In genomic region chr19:57527136-57527881, GRCh38 we compare ENCODE assay signal across 1 cellular context.
TF ChIP-seq lines count a peak whose summit lies in the region.

Gene ZNF549 (plus strand): TSS chr19:57527356. CDS start chr19:57527574, 218 bp downstream.

TF ChIP-seq in HepG2, 621 proteins besides CTCF, POLR2A, EP300 and RAD21 (continued from another document and continues in another):
- no peak for TF ChIP-seq FUBP1 (CRISPR knock-in tag; IDR thresholded peaks at IDR 0.05; ENCODE audit: borderline replicate concordance)
- TF ChIP-seq HNRNPH1 (optimal IDR thresholded peaks at IDR 0.05; ENCODE audit: low read depth, low read length), result no peak
- TF ChIP-seq ATF7-NPFF (CRISPR knock-in tag; IDR thresholded peaks at IDR 0.05; ENCODE audit: low read depth), result peak; percentile 68; the same call in 1 of the 2 replicates
- no peak for TF ChIP-seq NR2F6 (IDR thresholded peaks at IDR 0.05)
- TF ChIP-seq NR2F6 (CRISPR knock-in tag; IDR thresholded peaks at IDR 0.05), result peak; percentile 9; the same call in 1 of the 2 replicates
- peak; percentile 71; the same call in 1 of the 2 replicates for TF ChIP-seq KDM3A (CRISPR knock-in tag; IDR thresholded peaks at IDR 0.05; ENCODE audit: low read depth)
- TF ChIP-seq PATZ1 (CRISPR knock-in tag; IDR thresholded peaks at IDR 0.05), result no peak; the same call in 1 of the 2 replicates
- 0 out of 2 replicates have a peak, but pooled peaks have one; percentile 85 for TF ChIP-seq ZNF430 (CRISPR knock-in tag; IDR thresholded peaks at IDR 0.05)
- TF ChIP-seq ZNF276 (CRISPR knock-in tag; IDR thresholded peaks at IDR 0.05; ENCODE audit: low read depth), result 0 out of 2 replicates have a peak, but pooled peaks have one; percentile 47
- TF ChIP-seq ZNF607 (CRISPR knock-in tag; IDR thresholded peaks at IDR 0.05; ENCODE audit: borderline replicate concordance), result 0 out of 2 replicates have a peak, but pooled peaks have one; percentile 33
- no peak; the same call in 1 of the 2 replicates for TF ChIP-seq ZNF839 (CRISPR knock-in tag; IDR thresholded peaks at IDR 0.05; ENCODE audit: borderline replicate concordance)
- peak; percentile 44; the same call in 1 of the 2 replicates for TF ChIP-seq FOXO1 (CRISPR knock-in tag; IDR thresholded peaks at IDR 0.05)
- TF ChIP-seq ZC3H4 (CRISPR knock-in tag; IDR thresholded peaks at IDR 0.05; ENCODE audit: borderline replicate concordance), result no peak
- TF ChIP-seq CSRNP2 (CRISPR knock-in tag; conservative IDR thresholded peaks at IDR 0.05; ENCODE audit: low read depth), result no peak
- TF ChIP-seq ZNF501 (CRISPR knock-in tag; IDR thresholded peaks at IDR 0.05), result peak; percentile 94
- peak; percentile 73 for TF ChIP-seq RNF2 (conservative IDR thresholded peaks at IDR 0.05; ENCODE audit: low read depth)
- TF ChIP-seq ZNF552 (CRISPR knock-in tag; IDR thresholded peaks at IDR 0.05; ENCODE audit: borderline replicate concordance), result 0 out of 2 replicates have a peak, but pooled peaks have one; percentile 44
- TF ChIP-seq ZNF34 (CRISPR knock-in tag; IDR thresholded peaks at IDR 0.05; ENCODE audit: borderline replicate concordance), result no peak
- TF ChIP-seq SALL2 (CRISPR knock-in tag; IDR thresholded peaks at IDR 0.05), result peak; percentile 87
- TF ChIP-seq ZBTB7B (CRISPR knock-in tag; IDR thresholded peaks at IDR 0.05), result peak; percentile 89
- peak; percentile 78 for TF ChIP-seq TAF1 (CRISPR knock-in tag; IDR thresholded peaks at IDR 0.05)
- no peak for TF ChIP-seq LCORL (IDR thresholded peaks at IDR 0.05)
- TF ChIP-seq LCORL (CRISPR knock-in tag; IDR thresholded peaks at IDR 0.05), result peak; percentile 89
- peak; percentile 85 for TF ChIP-seq PHF21A (CRISPR knock-in tag; IDR thresholded peaks at IDR 0.05)
- no peak for TF ChIP-seq NFKBIZ (CRISPR knock-in tag; IDR thresholded peaks at IDR 0.05)
- peak; percentile 34 for TF ChIP-seq SRSF1 (optimal IDR thresholded peaks at IDR 0.05; ENCODE audit: low read depth, low read length)
- no peak for TF ChIP-seq PRDM4 (CRISPR knock-in tag; IDR thresholded peaks at IDR 0.05; ENCODE audit: borderline replicate concordance)
- no peak for TF ChIP-seq HMG20A (CRISPR knock-in tag; IDR thresholded peaks at IDR 0.05; ENCODE audit: borderline replicate concordance)
- 0 out of 2 replicates have a peak, but pooled peaks have one; percentile 79 for TF ChIP-seq ZFP36L1 (CRISPR knock-in tag; IDR thresholded peaks at IDR 0.05)
- TF ChIP-seq SUZ12 (IDR thresholded peaks at IDR 0.05; ENCODE audit: low read depth, low read length), result peak; percentile 63
- TF ChIP-seq ZKSCAN5 (CRISPR knock-in tag; IDR thresholded peaks at IDR 0.05), result no peak
- TF ChIP-seq CREBL2 (CRISPR knock-in tag; IDR thresholded peaks at IDR 0.05; ENCODE audit: borderline replicate concordance), result no peak
- peak; percentile 90 for TF ChIP-seq ATF1 (CRISPR knock-in tag; IDR thresholded peaks at IDR 0.05)
- no peak for TF ChIP-seq SOX13 (IDR thresholded peaks at IDR 0.05)
- TF ChIP-seq SOX13 (CRISPR knock-in tag; conservative IDR thresholded peaks at IDR 0.05 in 1 of 2, IDR thresholded peaks at IDR 0.05 in 1 of 2), result no peak
- peak; percentile 59; the same call in 1 of the 2 replicates for TF ChIP-seq GFI1 (CRISPR knock-in tag; IDR thresholded peaks at IDR 0.05; ENCODE audit: borderline replicate concordance)
- peak; percentile 22; the same call in 1 of the 2 replicates for TF ChIP-seq ZNF44 (CRISPR knock-in tag; IDR thresholded peaks at IDR 0.05)
- peak; percentile 69 for TF ChIP-seq ASH2L (IDR thresholded peaks at IDR 0.05; ENCODE audit: insufficient read length, low read depth, low read length)
- TF ChIP-seq TFAP4 (IDR thresholded peaks at IDR 0.05; ENCODE audit: borderline replicate concordance, low read depth), result 0 out of 2 replicates have a peak, but pooled peaks have one; percentile 29
- TF ChIP-seq ZFX (CRISPR knock-in tag; IDR thresholded peaks at IDR 0.05; ENCODE audit: low read depth), result peak; percentile 86
- no peak for TF ChIP-seq MBNL3 (CRISPR knock-in tag; conservative IDR thresholded peaks at IDR 0.05)
- TF ChIP-seq ATM (IDR thresholded peaks at IDR 0.05; ENCODE audit: borderline replicate concordance), result no peak
- TF ChIP-seq ZNF296 (CRISPR knock-in tag; conservative IDR thresholded peaks at IDR 0.05), result 0 out of 2 replicates have a peak, but pooled peaks have one; percentile 24
- peak; percentile 72; the same call in 1 of the 2 replicates for TF ChIP-seq ZNF546 (CRISPR knock-in tag; conservative IDR thresholded peaks at IDR 0.05)
- peak; percentile 96 for TF ChIP-seq ZFP91 (CRISPR knock-in tag; IDR thresholded peaks at IDR 0.05; ENCODE audit: borderline replicate concordance)
- TF ChIP-seq ZNF264 (CRISPR knock-in tag; IDR thresholded peaks at IDR 0.05), result no peak
- TF ChIP-seq ZNF691 (CRISPR knock-in tag; IDR thresholded peaks at IDR 0.05; ENCODE audit: borderline replicate concordance, low read depth), result no peak; the same call in 1 of the 2 replicates
- TF ChIP-seq MAF1 (CRISPR knock-in tag; IDR thresholded peaks at IDR 0.05; ENCODE audit: borderline replicate concordance), result no peak
- peak; percentile 95 for TF ChIP-seq YEATS2 (CRISPR knock-in tag; IDR thresholded peaks at IDR 0.05; ENCODE audit: borderline replicate concordance)
- TF ChIP-seq SKIL (CRISPR knock-in tag; IDR thresholded peaks at IDR 0.05; ENCODE audit: borderline replicate concordance), result no peak
- no peak for TF ChIP-seq ZNF251 (CRISPR knock-in tag; IDR thresholded peaks at IDR 0.05)
- TF ChIP-seq MAZ (IDR thresholded peaks at IDR 0.05; ENCODE audit: borderline replicate concordance, low read depth, low read length), result 0 out of 2 replicates have a peak, but pooled peaks have one; percentile 40
- TF ChIP-seq MAZ (CRISPR knock-in tag; IDR thresholded peaks at IDR 0.05; ENCODE audit: low read depth), result peak; percentile 79; the same call in 1 of the 2 replicates
- peak; percentile 77; the same call in 1 of the 2 replicates for TF ChIP-seq MYC (CRISPR knock-in tag; IDR thresholded peaks at IDR 0.05; ENCODE audit: borderline replicate concordance)
